ENCODE assay signal across 1 cellular context in the genomic region with DNA sequence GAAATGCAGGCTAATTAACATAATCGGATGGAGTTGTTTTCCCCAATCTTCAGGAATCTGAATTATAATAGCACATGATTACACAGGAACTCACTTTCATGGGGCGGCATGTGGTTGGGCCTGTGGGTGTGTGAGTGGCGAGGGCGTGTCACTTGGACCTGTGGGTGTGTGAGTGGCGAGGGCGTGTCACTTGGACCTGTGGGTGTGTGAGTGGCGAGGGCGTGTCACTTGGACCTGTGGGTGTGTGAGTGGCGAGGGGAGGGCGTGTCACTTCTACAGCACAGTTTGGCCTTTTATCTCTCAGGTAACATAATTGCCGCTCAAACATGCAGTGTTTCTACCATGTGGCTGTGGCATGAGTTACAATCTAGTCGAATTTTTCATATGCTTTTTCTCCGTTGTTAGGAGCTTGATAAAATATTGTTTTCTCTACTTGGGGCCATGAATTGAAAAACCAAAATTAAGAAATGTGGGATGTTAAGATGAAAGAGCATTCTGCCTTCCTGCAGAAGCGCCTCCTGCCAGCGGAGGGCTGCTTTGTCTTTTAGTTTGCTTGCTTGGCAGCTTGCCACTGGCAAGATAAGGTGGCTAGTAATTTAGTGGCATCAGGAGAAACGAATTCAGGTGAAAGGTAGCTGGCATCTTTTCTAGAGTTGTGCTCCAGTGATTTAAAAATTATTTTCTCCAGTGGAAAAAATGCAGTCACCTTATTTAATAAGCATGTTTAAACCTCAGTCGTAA.
TF ChIP-seq lines count a peak whose summit lies in the region.

No MANE protein-coding gene starts in this region.

TF ChIP-seq in GM23338, 12 proteins besides CTCF, POLR2A, EP300 and RAD21 (continued from another document):
- TF ChIP-seq ZNF462 (CRISPR knock-in tag; IDR thresholded peaks at IDR 0.05) = no peak
- no peak for TF ChIP-seq EZH2phosphoT487 (IDR thresholded peaks at IDR 0.05; ENCODE audit: unreplicated experiment)
- TF ChIP-seq NANOG (IDR thresholded peaks at IDR 0.05; ENCODE audit: borderline replicate concordance) = no peak
- TF ChIP-seq CREB1 (CRISPR knock-in tag; IDR thresholded peaks at IDR 0.05; ENCODE audit: low read depth) = no peak
- no peak for TF ChIP-seq POLR2AphosphoS5 (IDR thresholded peaks at IDR 0.05; ENCODE audit: low read depth)
- no peak for TF ChIP-seq STAT1 (IDR thresholded peaks at IDR 0.05; ENCODE audit: unreplicated experiment)
- TF ChIP-seq ETS1 (IDR thresholded peaks at IDR 0.05) = no peak
- TF ChIP-seq ZNF331 (CRISPR knock-in tag; IDR thresholded peaks at IDR 0.05; ENCODE audit: low read depth) = no peak
